Comparison of ENCODE assay signal across 9 cellular contexts in genomic region chr1:36125129-36125991, GRCh38. TPM values are rescaled to one million over a fixed set of nuclear protein-coding genes. Genes with fewer than 3 reads are reported as not detected.
DNase-seq lines count a peak whose midpoint lies in the region; ATAC-seq and TF ChIP-seq lines count a peak whose summit lies in the region.
"Had no signal": no experiment of that assay in that cellular context is flagged by ENCODE, and none has a peak within 500 bp of the region (broad histone marks: within the 10 kb centered on the region; RNA-seq: fewer than 3 reads in every experiment).

Gene COL8A2, minus strand, starts transcription at chr1:36125222. Its CDS starts 24,980 bp downstream, at chr1:36100242.

- no peaks in the 10 kb centered on the region for H3K9me3 Mint-ChIP-seq in immature natural killer cell
- no peaks in the 10 kb centered on the region for H3K9me3 Mint-ChIP-seq in stimulated activated naive CD8-positive, alpha-beta T cell treated with anti-CD3 and anti-CD28 coated beads, Interleukin-15, amount 100 ng/mL, for 72 hours

- no peaks in the 10 kb centered on the region for H3K36me3 ChIP-seq in brain microvascular endothelial cell (replicated peaks)

- H3K36me3 Mint-ChIP-seq in immature natural killer cell = peaks cover 0 to 3% (median 0%) of the 10 kb centered on the region in 3 donors

- peaks cover 23 to 24% of the 10 kb centered on the region in 2 donors for H3K4me1 Mint-ChIP-seq in immature natural killer cell
- H3K4me1 Mint-ChIP-seq in stimulated activated naive CD8-positive, alpha-beta T cell treated with anti-CD3 and anti-CD28 coated beads, Interleukin-15, amount 100 ng/mL, for 72 hours = peaks cover 46% of the 10 kb centered on the region

- peak within 1 kb of the TSS; percentile 50 to 77 (median 60) for H3K4me3 Mint-ChIP-seq in immature natural killer cell
- peak within 1 kb of the TSS; percentile 72 to 78 for H3K4me3 Mint-ChIP-seq in stimulated activated naive CD8-positive, alpha-beta T cell treated with anti-CD3 and anti-CD28 coated beads, Interleukin-15, amount 100 ng/mL, for 72 hours

- TF ChIP-seq CTCF in astrocyte of the cerebellum (IDR thresholded peaks at IDR 0.05; ENCODE audit: low read depth, low read length, missing control alignments) (no peak), brain microvascular endothelial cell (IDR thresholded peaks at IDR 0.05; ENCODE audit: low read depth, low read length, missing control alignments) (no peak), RWPE1 (conservative IDR thresholded peaks at IDR 0.05; ENCODE audit: low read depth) (no peak)

- peak within 1 kb of the TSS; percentile 40 for H3K4me3 ChIP-seq in astrocyte of the cerebellum (ENCODE audit: low read depth, low read length)
- H3K4me3 ChIP-seq in brain microvascular endothelial cell (ENCODE audit: low read depth, low read length) = no peak within 1 kb of the TSS

- H3K27me3 ChIP-seq in brain microvascular endothelial cell (replicated peaks) = peaks cover 14% of the 10 kb centered on the region

- no peak within 1 kb of the TSS for H3K27ac Mint-ChIP-seq in immature natural killer cell
- peak within 1 kb of the TSS in 1 of 2 donors; percentile 90 for H3K27ac Mint-ChIP-seq in stimulated activated naive CD8-positive, alpha-beta T cell treated with anti-CD3 and anti-CD28 coated beads, Interleukin-15, amount 100 ng/mL, for 72 hours

- in situ Hi-C loops in astrocyte of the cerebellum (cut with HindIII; ENCODE audit: low sequenced_read_pairs) = no loop called here
- in situ Hi-C loops in brain microvascular endothelial cell (cut with HindIII; ENCODE audit: low pct_ligation_motif_present, low sequenced_read_pairs) = no loop called here

- POLR2A ChIA-PET in RWPE1 (lab: Yijun Ruan, JAX; ENCODE audit: low non-redundant PET) = no interaction called here

- DNase-seq in NCI-H146 (lab: John Stamatoyannopoulos, UW) = peak; percentile 22
- no peak for DNase-seq in NCI-H146 treated with DMSO at 0.1 percent for 48 hours (lab: John Stamatoyannopoulos, UW; ENCODE audit: unreplicated experiment)
- no peak for DNase-seq in astrocyte of the cerebellum (ENCODE audit: low read depth)
- no peak for DNase-seq in immature natural killer cell
- DNase-seq in stimulated activated naive CD8-positive, alpha-beta T cell treated with anti-CD3 and anti-CD28 coated beads, Interleukin-15, amount 100 ng/mL, for 72 hours = no peak
- no peak for DNase-seq in activated effector memory CD4-positive, alpha-beta T cell treated with Interleukin-2 at 50 U/mL for 16 hours
- DNase-seq in brain microvascular endothelial cell = no peak
- no peak for DNase-seq in RWPE1 (ENCODE audit: low spot score)
- DNase-seq: ACHN had no signal

- CTCF ChIA-PET in RWPE1 (lab: Yijun Ruan, JAX) = no interaction called here

- H3K27ac ChIP-seq in brain microvascular endothelial cell (no peak within 1 kb of the TSS), RWPE1 (no peak within 1 kb of the TSS)

- ATAC-seq in stimulated activated naive CD8-positive, alpha-beta T cell treated with anti-CD3 and anti-CD28 coated beads, Interleukin-15, amount 100 ng/mL, for 72 hours = peak; percentile 33

- H3K27me3 Mint-ChIP-seq in immature natural killer cell (ENCODE audit: low read depth in 3 of 3) = peaks cover 2 to 13% (median 5%) of the 10 kb centered on the region in 3 donors
- H3K27me3 Mint-ChIP-seq in stimulated activated naive CD8-positive, alpha-beta T cell treated with anti-CD3 and anti-CD28 coated beads, Interleukin-15, amount 100 ng/mL, for 72 hours = peaks cover 45% of the 10 kb centered on the region

RNA-seq across cellular contexts. Expression of gene COL8A2, which starts in this region (rescaled TPM):
- under 1 TPM in 1 of 3 donors, not detected in 2; 0.12 TPM for polyA plus RNA-seq in immature natural killer cell
